ENCODE assay signal across 19 cellular contexts in the genomic region with DNA sequence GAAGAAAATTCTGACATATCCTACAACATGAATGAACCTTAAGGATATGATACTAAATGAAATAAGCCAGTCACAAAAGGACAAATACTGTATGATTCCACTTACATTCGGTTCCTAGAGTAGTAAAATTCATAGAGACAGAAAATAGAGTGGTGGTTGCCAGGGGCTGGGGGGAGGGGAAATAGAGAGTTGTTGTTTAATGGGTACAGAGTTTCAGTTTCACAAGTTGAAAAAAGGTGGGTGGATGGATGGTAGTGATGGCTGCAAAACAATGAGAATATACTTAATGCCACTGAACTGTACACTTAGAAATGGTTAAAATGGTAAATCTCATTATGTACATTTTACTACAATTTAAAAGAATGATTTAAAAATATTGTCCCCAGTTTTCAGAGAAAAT. TPM values are rescaled to one million over a fixed set of nuclear protein-coding genes. Genes with fewer than 3 reads are reported as not detected.
DNase-seq lines count a peak whose midpoint lies in the region; ATAC-seq lines count a peak whose summit lies in the region.
"Had no signal": no experiment of that assay in that cellular context is flagged by ENCODE, and none has a peak within 500 bp of the region (broad histone marks: within the 10 kb centered on the region; RNA-seq: fewer than 3 reads in every experiment).

No MANE protein-coding gene starts in this region.

- no peak overlapping the region for H2BK120ac ChIP-seq in trophoblast cell (ENCODE audit: insufficient read depth, low read length, poor library complexity)

- no peak overlapping the region for H2BK5ac ChIP-seq in trophoblast cell (ENCODE audit: low read depth, low read length, poor library complexity)

- H2BK12ac ChIP-seq in trophoblast cell (ENCODE audit: low read length) = no peak overlapping the region

- no peaks in the 10 kb centered on the region for H3K79me2 ChIP-seq in trophoblast cell (ENCODE audit: control insufficient read depth, insufficient read depth, low read length, poor library complexity)

- no peak overlapping the region for H3K18ac ChIP-seq in trophoblast cell (ENCODE audit: low read length)

- H3K36me3 Mint-ChIP-seq in T-helper 1 cell treated with Interleukin-12 subunit alpha and Interleukin-12 subunit beta and Interleukin-4 antibody, amounts not matched to agents 30 μg/mL and 1 μg/mL, for 36 hours (ENCODE audit: low read depth) = peaks cover 28% of the 10 kb centered on the region
- peaks cover 22% of the 10 kb centered on the region for H3K36me3 Mint-ChIP-seq in activated naive CD8-positive, alpha-beta T cell treated with anti-CD3 and anti-CD28 coated beads, Interleukin-2, amount 50 U/mL, for 24 hours (ENCODE audit: low read depth)
- H3K36me3 Mint-ChIP-seq: memory B cell had no signal

- H3K14ac ChIP-seq in trophoblast cell (ENCODE audit: low read length) = no peak overlapping the region

- no peak overlapping the region for H3K9ac ChIP-seq in trophoblast cell (ENCODE audit: low read length)

- no peak overlapping the region for H4K91ac ChIP-seq in trophoblast cell (ENCODE audit: low read depth, low read length)

- no CpG with 5 or more reads among the region's 1 CpG for WGBS in trophoblast cell (ENCODE audit: extremely low coverage, insufficient coverage, insufficient read length)

- H3K23ac ChIP-seq in trophoblast cell (ENCODE audit: low read length) = no peak overlapping the region

- H3K9me3 Mint-ChIP-seq in T-helper 1 cell treated with Interleukin-12 subunit alpha and Interleukin-12 subunit beta and Interleukin-4 antibody, amounts not matched to agents 30 μg/mL and 1 μg/mL, for 36 hours = no peaks in the 10 kb centered on the region
- H3K9me3 Mint-ChIP-seq in activated naive CD8-positive, alpha-beta T cell treated with anti-CD3 and anti-CD28 coated beads, Interleukin-2, amount 50 U/mL, for 24 hours = no peaks in the 10 kb centered on the region
- H3K9me3 Mint-ChIP-seq: brain, memory B cell had no signal

- H4K12ac ChIP-seq in trophoblast cell (ENCODE audit: low read depth, low read length) = no peak overlapping the region

- no peak overlapping the region for H3K27ac ChIP-seq in trophoblast cell (ENCODE audit: low read depth, low read length)
- H3K27ac ChIP-seq: Peyer's patch, VCaP had no signal

- no peak overlapping the region for H3K4me3 Mint-ChIP-seq in T-helper 1 cell treated with Interleukin-12 subunit alpha and Interleukin-12 subunit beta and Interleukin-4 antibody, amounts not matched to agents 30 μg/mL and 1 μg/mL, for 36 hours
- H3K4me3 Mint-ChIP-seq in activated naive CD8-positive, alpha-beta T cell treated with anti-CD3 and anti-CD28 coated beads, Interleukin-2, amount 50 U/mL, for 24 hours = no peak overlapping the region
- H3K4me3 Mint-ChIP-seq: brain, memory B cell had no signal

- no peak overlapping the region for H3K4ac ChIP-seq in trophoblast cell (ENCODE audit: low read depth, low read length)

- no peak overlapping the region for H3K4me2 ChIP-seq in trophoblast cell (ENCODE audit: low read length)

- H3K4me1 ChIP-seq in trophoblast cell (ENCODE audit: control insufficient read depth in 1 of 2, insufficient read depth in 2 of 2, low read length in 2 of 2) = no peaks in the 10 kb centered on the region
- H3K4me1 ChIP-seq: HAP-1, Peyer's patch had no signal

- DNase-seq in activated T-cell treated with anti-CD3 and anti-CD28 coated beads for 24 hours (ENCODE audit: low read depth) = peak; percentile 23
- no peak for DNase-seq in activated T-cell treated with anti-CD3 and anti-CD28 coated beads, Interleukin-2, amount 50 U/mL, for 48 hours
- DNase-seq in activated naive CD8-positive, alpha-beta T cell treated with anti-CD3 and anti-CD28 coated beads, Interleukin-2, amount 50 U/mL, for 24 hours = peak; percentile 20
- DNase-seq in stimulated activated naive CD8-positive, alpha-beta T cell treated with anti-CD3 and anti-CD28 coated beads, Interleukin-15, Interleukin-2, amounts not matched to agents 100 U/mL and 50 U/mL, for 24 hours = peak; percentile 34
- no peak for DNase-seq in trophoblast cell
- DNase-seq in NOMO-1 treated with DMSO at 0.1 percent for 48 hours (lab: John Stamatoyannopoulos, UW; ENCODE audit: unreplicated experiment) = no peak
- DNase-seq: ACHN; activated effector memory CD4-positive, alpha-beta T cell treated with Interleukin-2 at 50 U/mL for 16 hours; COR-L47; head of caudate nucleus; NCI-H774; Peyer's patch had no signal

- peaks cover 9 to 18% of the 10 kb centered on the region in 2 experiments for H3K36me3 ChIP-seq in trophoblast cell (ENCODE audit: control insufficient read depth in 1 of 2, insufficient read depth in 2 of 2, low read length in 2 of 2)

- no peak overlapping the region for H2AFZ ChIP-seq in trophoblast cell (ENCODE audit: insufficient read depth, low read length, poor library complexity)

- no peak overlapping the region for H3K4me3 ChIP-seq in trophoblast cell (ENCODE audit: low read depth, low read length)
- H3K4me3 ChIP-seq: HAP-1, Peyer's patch had no signal

- no peaks in the 10 kb centered on the region for H3K79me1 ChIP-seq in trophoblast cell (ENCODE audit: low read length)

- H3K27me3 Mint-ChIP-seq in T-helper 1 cell treated with Interleukin-12 subunit alpha and Interleukin-12 subunit beta and Interleukin-4 antibody, amounts not matched to agents 30 μg/mL and 1 μg/mL, for 36 hours (ENCODE audit: low read depth) = no peaks in the 10 kb centered on the region
- H3K27me3 Mint-ChIP-seq in activated naive CD8-positive, alpha-beta T cell treated with anti-CD3 and anti-CD28 coated beads, Interleukin-2, amount 50 U/mL, for 24 hours = no peaks in the 10 kb centered on the region
- H3K27me3 Mint-ChIP-seq: brain had no signal

- H3K4me1 Mint-ChIP-seq in T-helper 1 cell treated with Interleukin-12 subunit alpha and Interleukin-12 subunit beta and Interleukin-4 antibody, amounts not matched to agents 30 μg/mL and 1 μg/mL, for 36 hours (ENCODE audit: low read depth) = peaks cover 22% of the 10 kb centered on the region
- H3K4me1 Mint-ChIP-seq in activated naive CD8-positive, alpha-beta T cell treated with anti-CD3 and anti-CD28 coated beads, Interleukin-2, amount 50 U/mL, for 24 hours = peaks cover 35% of the 10 kb centered on the region
- H3K4me1 Mint-ChIP-seq: memory B cell had no signal

- peak overlapping the region; percentile 60 for H3K27ac Mint-ChIP-seq in T-helper 1 cell treated with Interleukin-12 subunit alpha and Interleukin-12 subunit beta and Interleukin-4 antibody, amounts not matched to agents 30 μg/mL and 1 μg/mL, for 36 hours
- H3K27ac Mint-ChIP-seq in activated naive CD8-positive, alpha-beta T cell treated with anti-CD3 and anti-CD28 coated beads, Interleukin-2, amount 50 U/mL, for 24 hours = peak overlapping the region; percentile 72
- H3K27ac Mint-ChIP-seq: brain, memory B cell had no signal

- H4K8ac ChIP-seq in trophoblast cell (ENCODE audit: low read depth, low read length) = no peak overlapping the region

- peak; percentile 64 for ATAC-seq in activated naive CD8-positive, alpha-beta T cell treated with anti-CD3 and anti-CD28 coated beads, Interleukin-2, amount 50 U/mL, for 24 hours
- ATAC-seq in stimulated activated naive CD8-positive, alpha-beta T cell treated with anti-CD3 and anti-CD28 coated beads, Interleukin-15, Interleukin-2, amounts not matched to agents 100 U/mL and 50 U/mL, for 24 hours = peak; percentile 70
- no peak for ATAC-seq in HG03097 (IDR thresholded peaks at IDR 0.05; ENCODE audit: low FRiP score, unreplicated experiment)
- ATAC-seq: esophagus mucosa had no signal

- H3K9me3 ChIP-seq in trophoblast cell (ENCODE audit: insufficient read depth, low read depth, low read length) = no peaks in the 10 kb centered on the region
- H3K9me3 ChIP-seq: HAP-1, Peyer's patch had no signal

- no peak overlapping the region for H2AK5ac ChIP-seq in trophoblast cell (ENCODE audit: low read length)

- H3K27me3 ChIP-seq in trophoblast cell (ENCODE audit: insufficient read depth, low read length) = no peaks in the 10 kb centered on the region
- H3K27me3 ChIP-seq: Peyer's patch had no signal

RNA-seq across cellular contexts. Expression of a gene that starts 53.3 kb away (rescaled TPM):
- polyA plus RNA-seq in trophoblast cell (2013) = 85.9 and 87.5 TPM in 2 replicates

Comparison
In these comparisons a context has a peak if more than half of its experiments do, and no peak if none do; other contexts are left out.
1. DNase-seq: peak in activated T-cell treated with anti-CD3 and anti-CD28 coated beads for 24 hours (single experiment), activated naive CD8-positive, alpha-beta T cell treated with anti-CD3 and anti-CD28 coated beads, Interleukin-2, amount 50 U/mL, for 24 hours (single experiment) and stimulated activated naive CD8-positive, alpha-beta T cell treated with anti-CD3 and anti-CD28 coated beads, Interleukin-15, Interleukin-2, amounts not matched to agents 100 U/mL and 50 U/mL, for 24 hours (single experiment); none in activated T-cell treated with anti-CD3 and anti-CD28 coated beads, Interleukin-2, amount 50 U/mL, for 48 hours (0 of 2), trophoblast cell (0 of 2) and NOMO-1 treated with DMSO at 0.1 percent for 48 hours (single experiment).